1 cellular context compared by ENCODE assay signal in the genomic region with DNA sequence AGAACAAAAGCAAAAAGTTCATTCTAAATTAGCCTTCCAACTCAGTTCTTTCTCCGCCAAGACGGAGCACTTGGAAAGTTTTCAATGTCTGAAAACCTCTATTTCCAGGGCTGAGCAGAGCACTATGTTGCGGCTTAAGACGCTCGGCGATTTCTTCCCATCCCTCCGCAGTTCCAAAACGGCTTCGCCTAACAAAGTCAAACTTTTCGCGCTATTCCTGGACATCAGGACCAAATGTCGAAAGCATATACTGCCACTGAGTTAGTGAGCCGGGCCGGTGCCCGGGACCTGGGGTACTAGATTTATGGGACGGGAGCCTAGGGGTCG.
TF ChIP-seq lines count a peak whose summit lies in the region.

No MANE protein-coding gene starts in this region.

TF ChIP-seq in HepG2, 621 proteins besides CTCF, POLR2A, EP300 and RAD21 (continued from another document):
- TF ChIP-seq AHDC1 (CRISPR knock-in tag; IDR thresholded peaks at IDR 0.05; ENCODE audit: borderline replicate concordance) (peak; percentile 56; the same call in 1 of the 2 replicates), HNRNPH1 (optimal IDR thresholded peaks at IDR 0.05; ENCODE audit: low read depth, low read length) (no peak), ZFP90 (CRISPR knock-in tag; IDR thresholded peaks at IDR 0.05; ENCODE audit: borderline replicate concordance) (no peak), CBX5 (CRISPR knock-in tag; IDR thresholded peaks at IDR 0.05; ENCODE audit: borderline replicate concordance) (no peak), KAT8 (CRISPR knock-in tag; IDR thresholded peaks at IDR 0.05) (no peak), ZNF33A (CRISPR knock-in tag; IDR thresholded peaks at IDR 0.05; ENCODE audit: borderline replicate concordance) (peak; percentile 36; the same call in 1 of the 2 replicates)
